1 cellular context compared by ENCODE assay signal in genomic region chr19:43789029-43789428, GRCh38.
TF ChIP-seq lines count a peak whose summit lies in the region.

No MANE protein-coding gene starts in this region.

TF ChIP-seq in K562, 482 proteins besides CTCF, POLR2A, EP300 and RAD21 (continued from another document and continues in another):
- TF ChIP-seq ZBTB9 (CRISPR knock-in tag; IDR thresholded peaks at IDR 0.05) = no peak
- no peak for TF ChIP-seq PKNOX1 (IDR thresholded peaks at IDR 0.05)
- TF ChIP-seq ZNF436 (CRISPR knock-in tag; IDR thresholded peaks at IDR 0.05) = no peak
- no peak for TF ChIP-seq ZNF444 (CRISPR knock-in tag; IDR thresholded peaks at IDR 0.05)
- no peak for TF ChIP-seq GATAD2B (IDR thresholded peaks at IDR 0.05; ENCODE audit: borderline replicate concordance)
- TF ChIP-seq ZNF668 (CRISPR knock-in tag; IDR thresholded peaks at IDR 0.05) = no peak
- TF ChIP-seq SRSF9 (IDR thresholded peaks at IDR 0.05; ENCODE audit: borderline replicate concordance, low read depth, low read length) = no peak
- no peak for TF ChIP-seq PHF8 (IDR thresholded peaks at IDR 0.05; ENCODE audit: borderline replicate concordance, low read length)
- no peak for TF ChIP-seq ZNF780A (CRISPR knock-in tag; IDR thresholded peaks at IDR 0.05)
- peak; percentile 59; the same call in 1 of the 2 replicates for TF ChIP-seq TEAD2 (tag; IDR thresholded peaks at IDR 0.05)
- no peak for TF ChIP-seq OTX1 (CRISPR knock-in tag; IDR thresholded peaks at IDR 0.05)
- TF ChIP-seq ZC3H8 (IDR thresholded peaks at IDR 0.05) = no peak
- TF ChIP-seq XRCC5 (IDR thresholded peaks at IDR 0.05; ENCODE audit: low read depth, low read length) = no peak
- no peak for TF ChIP-seq NBN (IDR thresholded peaks at IDR 0.05; ENCODE audit: low read depth)
- no peak for TF ChIP-seq MGA (IDR thresholded peaks at IDR 0.05)
- no peak for TF ChIP-seq ZNF592 (IDR thresholded peaks at IDR 0.05)
- TF ChIP-seq ZNF217 (CRISPR knock-in tag; IDR thresholded peaks at IDR 0.05) = no peak
- TF ChIP-seq ZNF354B (CRISPR knock-in tag; IDR thresholded peaks at IDR 0.05) = peak; percentile 32; the same call in 1 of the 2 replicates
- TF ChIP-seq RBM22 (IDR thresholded peaks at IDR 0.05; ENCODE audit: low read depth, low read length, poor library complexity, severe bottlenecking) = no peak
- TF ChIP-seq ATF7 (IDR thresholded peaks at IDR 0.05) = no peak
- no peak for TF ChIP-seq MTA3 (IDR thresholded peaks at IDR 0.05; ENCODE audit: borderline replicate concordance)
- TF ChIP-seq GATA2 (CRISPR knock-in tag; IDR thresholded peaks at IDR 0.05) = no peak
- TF ChIP-seq TRIM28 (IDR thresholded peaks at IDR 0.05) = no peak
- TF ChIP-seq SOX6 (IDR thresholded peaks at IDR 0.05) = no peak
- no peak for TF ChIP-seq ZNF232 (CRISPR knock-in tag; IDR thresholded peaks at IDR 0.05)
- no peak for TF ChIP-seq TCF7L2 (IDR thresholded peaks at IDR 0.05; ENCODE audit: low read depth, low read length)
- no peak for TF ChIP-seq RFX7 (CRISPR knock-in tag; IDR thresholded peaks at IDR 0.05)
- TF ChIP-seq JUND (IDR thresholded peaks at IDR 0.05; ENCODE audit: borderline replicate concordance, low read depth, low read length) = 0 out of 2 replicates have a peak, but pooled peaks have one; percentile 7
- TF ChIP-seq JUND (tag; IDR thresholded peaks at IDR 0.05; ENCODE audit: borderline replicate concordance, low read depth, low read length) = no peak
- no peak for TF ChIP-seq WHSC1 (IDR thresholded peaks at IDR 0.05; ENCODE audit: low read length)
- TF ChIP-seq ZNF143 (CRISPR knock-in tag; IDR thresholded peaks at IDR 0.05) = no peak
- no peak for TF ChIP-seq ETS2 (tag; IDR thresholded peaks at IDR 0.05; ENCODE audit: borderline replicate concordance, poor library complexity, severe bottlenecking)
- TF ChIP-seq TSHZ1 (CRISPR knock-in tag; IDR thresholded peaks at IDR 0.05) = no peak
- no peak for TF ChIP-seq ARID2 (IDR thresholded peaks at IDR 0.05)
- no peak for TF ChIP-seq ATF3 (IDR thresholded peaks at IDR 0.05)
- no peak for TF ChIP-seq ATF3 (CRISPR knock-in tag; conservative IDR thresholded peaks at IDR 0.05)
- TF ChIP-seq SETDB1 (IDR thresholded peaks at IDR 0.05; ENCODE audit: low read length) = no peak
